In the genomic region with DNA sequence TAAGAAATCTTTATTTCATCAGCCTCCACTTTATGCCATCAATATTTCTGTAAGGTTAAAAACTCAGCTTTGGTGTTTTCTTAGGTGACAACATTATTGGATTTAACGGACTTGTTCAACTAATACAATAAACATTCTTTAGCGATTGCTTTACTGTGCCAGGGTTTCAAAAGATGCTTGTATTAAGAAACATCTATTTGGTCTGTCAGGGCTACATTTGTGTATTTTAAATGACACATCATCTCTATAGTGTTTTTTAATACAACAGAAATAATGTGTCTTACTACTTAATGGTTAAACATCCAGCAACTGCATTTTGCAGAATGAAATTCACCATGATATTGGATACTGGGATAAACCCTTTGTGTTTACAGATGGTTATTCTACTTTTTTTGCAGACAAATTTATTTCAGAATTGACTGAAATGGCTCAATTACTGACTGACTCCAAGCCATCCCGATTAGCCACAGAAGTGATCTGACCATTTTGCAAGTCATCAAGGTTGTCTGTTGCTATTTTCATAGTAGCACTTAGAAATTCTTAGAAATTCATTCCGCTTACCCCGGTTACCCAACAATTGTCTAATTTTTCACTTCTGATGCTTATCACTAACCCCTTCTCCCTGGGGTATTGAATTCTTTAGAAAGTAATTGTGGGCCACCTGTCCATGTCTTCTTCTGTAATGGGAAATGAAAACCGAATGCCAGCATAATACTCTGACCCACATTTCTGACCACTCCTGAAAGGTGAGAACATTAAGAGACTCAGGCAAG, we compare ENCODE assay signal across 1 cellular context.
TF ChIP-seq lines count a peak whose summit lies in the region.

No MANE protein-coding gene starts in this region.

TF ChIP-seq in K562, 482 proteins besides CTCF, POLR2A, EP300 and RAD21 (continued from another document):
- TF ChIP-seq MAFG (tag; conservative IDR thresholded peaks at IDR 0.05): peak; percentile 71
- no peak for TF ChIP-seq NR2C2 (CRISPR knock-in tag; IDR thresholded peaks at IDR 0.05)
- peak; percentile 8; the same call in 1 of the 2 replicates for TF ChIP-seq NR2C2 (tag; IDR thresholded peaks at IDR 0.05)
- TF ChIP-seq, protein P1, sequence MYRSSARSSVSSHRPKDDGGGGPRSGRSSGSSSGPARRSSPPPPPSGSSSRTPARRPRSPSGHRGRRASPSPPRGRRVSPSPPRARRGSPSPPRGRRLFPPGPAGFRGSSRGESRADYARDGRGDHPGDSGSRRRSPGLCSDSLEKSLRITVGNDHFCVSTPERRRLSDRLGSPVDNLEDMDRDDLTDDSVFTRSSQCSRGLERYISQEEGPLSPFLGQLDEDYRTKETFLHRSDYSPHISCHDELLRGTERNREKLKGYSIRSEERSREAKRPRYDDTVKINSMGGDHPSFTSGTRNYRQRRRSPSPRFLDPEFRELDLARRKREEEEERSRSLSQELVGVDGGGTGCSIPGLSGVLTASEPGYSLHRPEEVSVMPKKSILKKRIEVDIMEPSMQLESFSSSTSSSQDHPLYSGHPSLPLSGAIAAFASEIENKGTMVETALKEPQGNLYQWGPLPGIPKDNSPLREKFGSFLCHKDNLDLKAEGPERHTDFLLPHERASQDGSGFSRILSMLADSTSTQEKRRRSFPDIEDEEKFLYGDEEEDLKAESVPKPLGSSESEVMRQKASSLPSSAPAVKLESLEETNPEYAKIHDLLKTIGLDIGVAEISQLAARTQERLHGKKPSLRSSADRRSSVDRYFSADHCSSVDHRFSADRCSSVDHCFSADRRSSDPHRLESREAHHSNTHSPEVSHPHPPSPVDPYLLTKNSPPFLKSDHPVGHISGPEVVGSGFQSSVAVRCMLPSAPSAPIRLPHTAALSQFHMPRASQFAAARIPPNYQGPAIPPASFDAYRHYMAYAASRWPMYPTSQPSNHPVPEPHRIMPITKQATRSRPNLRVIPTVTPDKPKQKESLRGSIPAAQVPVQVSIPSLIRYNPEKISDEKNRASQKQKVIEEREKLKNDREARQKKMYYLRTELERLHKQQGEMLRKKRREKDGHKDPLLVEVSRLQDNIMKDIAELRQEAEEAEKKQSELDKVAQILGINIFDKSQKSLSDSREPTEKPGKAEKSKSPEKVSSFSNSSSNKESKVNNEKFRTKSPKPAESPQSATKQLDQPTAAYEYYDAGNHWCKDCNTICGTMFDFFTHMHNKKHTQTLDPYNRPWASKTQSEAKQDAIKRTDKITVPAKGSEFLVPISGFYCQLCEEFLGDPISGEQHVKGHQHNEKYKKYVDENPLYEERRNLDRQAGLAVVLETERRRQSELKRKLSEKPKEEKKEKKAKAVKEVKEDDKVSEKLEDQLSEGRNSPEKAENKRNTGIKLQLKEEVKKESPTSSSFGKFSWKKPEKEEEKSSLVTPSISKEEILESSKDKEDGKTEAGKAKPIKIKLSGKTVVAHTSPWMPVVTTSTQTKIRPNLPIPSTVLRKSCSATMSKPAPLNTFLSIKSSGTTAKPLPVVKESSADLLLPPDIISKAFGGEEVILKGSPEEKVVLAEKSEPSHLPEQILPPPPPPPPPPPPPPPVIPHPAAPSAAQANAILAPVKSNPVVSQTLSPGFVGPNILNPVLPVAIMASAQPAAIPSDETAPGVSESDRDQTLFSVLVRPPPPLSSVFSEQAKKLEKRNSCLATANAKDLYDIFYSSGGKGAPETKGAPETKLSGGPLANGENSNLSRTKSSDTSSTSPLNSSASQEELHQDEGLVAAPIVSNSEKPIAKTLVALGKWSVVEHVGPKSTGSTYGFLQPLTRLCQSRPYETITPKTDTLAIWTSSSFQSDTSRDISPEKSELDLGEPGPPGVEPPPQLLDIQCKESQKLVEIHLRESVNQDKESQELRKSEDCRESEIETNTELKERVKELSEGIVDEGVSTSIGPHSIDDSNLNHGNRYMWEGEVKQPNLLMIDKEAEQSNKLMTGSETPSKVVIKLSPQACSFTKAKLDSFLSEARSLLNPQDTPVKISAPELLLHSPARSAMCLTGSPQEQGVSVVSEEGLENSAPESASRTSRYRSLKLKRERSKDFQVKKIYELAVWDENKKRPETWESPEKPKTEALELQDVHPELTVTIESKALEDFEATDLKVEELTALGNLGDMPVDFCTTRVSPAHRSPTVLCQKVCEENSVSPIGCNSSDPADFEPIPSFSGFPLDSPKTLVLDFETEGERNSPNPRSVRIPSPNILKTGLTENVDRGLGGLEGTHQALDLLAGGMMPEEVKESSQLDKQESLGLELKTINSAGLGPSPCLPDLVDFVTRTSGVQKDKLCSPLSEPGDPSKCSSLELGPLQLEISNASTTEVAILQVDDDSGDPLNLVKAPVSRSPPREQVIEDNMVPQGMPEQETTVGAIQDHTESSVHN (IDR thresholded peaks at IDR 0.05; ENCODE audit: borderline replicate concordance in 1 of 2, low read depth in 1 of 2): no peak
- peak; percentile 77 for TF ChIP-seq NFE2 (IDR thresholded peaks at IDR 0.05; ENCODE audit: low read depth)
